Comparison of ENCODE assay signal across 1 cellular context in the genomic region with DNA sequence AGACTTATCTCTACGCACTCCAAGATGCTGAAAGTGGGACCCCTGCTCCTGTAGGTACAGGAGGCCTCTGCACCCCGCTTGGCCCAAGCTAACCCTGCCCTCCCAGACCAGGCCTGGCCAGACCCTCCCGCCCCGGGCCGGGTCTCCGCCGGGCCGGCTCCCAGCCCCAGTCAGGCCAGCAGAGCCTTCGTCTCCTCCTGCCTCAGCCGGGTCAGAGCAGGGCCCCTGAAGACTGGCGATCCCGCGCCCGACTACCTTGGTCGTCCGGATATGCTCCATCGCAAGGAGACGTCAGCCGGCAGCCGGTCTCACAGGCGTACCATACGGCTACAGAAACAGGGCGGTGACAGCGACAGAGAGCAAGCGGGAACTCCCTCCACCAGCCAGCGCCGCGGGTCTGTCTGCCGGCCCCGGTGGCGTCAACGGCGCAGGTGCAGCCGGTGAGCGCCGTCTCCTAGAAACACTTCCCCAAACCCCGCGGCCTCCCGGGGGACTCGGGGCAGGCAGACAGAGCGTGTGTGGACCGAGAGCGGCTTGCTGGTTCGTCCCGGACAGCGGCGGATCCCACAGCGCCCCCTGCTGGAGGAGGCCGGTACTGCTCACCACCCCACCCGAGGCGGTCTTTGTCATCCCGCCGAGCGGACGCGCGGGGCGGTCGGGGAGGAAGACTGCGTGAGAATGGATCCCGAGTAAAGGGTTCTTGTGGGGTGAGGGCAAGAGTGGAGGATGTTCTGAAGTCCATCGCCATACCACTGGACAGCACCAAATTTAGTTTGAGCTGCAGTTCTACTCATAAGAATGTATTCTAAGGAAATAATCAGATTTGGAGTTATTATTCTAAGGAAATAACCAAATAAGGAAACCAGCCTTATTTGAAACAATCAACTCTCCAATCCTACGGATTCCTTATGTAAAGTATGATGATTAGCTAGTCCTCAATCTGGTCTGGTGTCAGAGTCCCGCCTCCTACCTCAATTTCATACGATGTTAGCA.
TF ChIP-seq lines count a peak whose summit lies in the region.

A gene (minus strand): TSS at position 520 of the 993 bp plus-strand sequence. CDS start 241 bp downstream, at position 279.

TF ChIP-seq in HepG2, 621 proteins besides CTCF, POLR2A, EP300 and RAD21 (continued from another document):
- TF ChIP-seq, protein P1, sequence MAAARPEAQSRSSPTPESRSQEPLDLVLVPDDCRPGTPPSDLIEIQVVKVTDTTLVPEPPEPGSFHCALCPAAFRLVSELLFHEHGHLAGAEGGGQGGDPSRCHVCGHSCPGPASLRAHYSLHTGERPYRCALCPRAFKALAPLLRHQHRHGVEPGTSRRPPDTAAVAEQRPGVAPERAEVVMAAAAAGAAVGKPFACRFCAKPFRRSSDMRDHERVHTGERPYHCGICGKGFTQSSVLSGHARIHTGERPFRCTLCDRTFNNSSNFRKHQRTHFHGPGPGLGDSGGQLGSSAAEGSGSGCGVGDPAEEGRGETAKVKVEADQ (CRISPR knock-in tag; IDR thresholded peaks at IDR 0.05; ENCODE audit: borderline replicate concordance), result 0 out of 2 replicates have a peak, but pooled peaks have one; percentile 49
- TF ChIP-seq, protein P2, sequence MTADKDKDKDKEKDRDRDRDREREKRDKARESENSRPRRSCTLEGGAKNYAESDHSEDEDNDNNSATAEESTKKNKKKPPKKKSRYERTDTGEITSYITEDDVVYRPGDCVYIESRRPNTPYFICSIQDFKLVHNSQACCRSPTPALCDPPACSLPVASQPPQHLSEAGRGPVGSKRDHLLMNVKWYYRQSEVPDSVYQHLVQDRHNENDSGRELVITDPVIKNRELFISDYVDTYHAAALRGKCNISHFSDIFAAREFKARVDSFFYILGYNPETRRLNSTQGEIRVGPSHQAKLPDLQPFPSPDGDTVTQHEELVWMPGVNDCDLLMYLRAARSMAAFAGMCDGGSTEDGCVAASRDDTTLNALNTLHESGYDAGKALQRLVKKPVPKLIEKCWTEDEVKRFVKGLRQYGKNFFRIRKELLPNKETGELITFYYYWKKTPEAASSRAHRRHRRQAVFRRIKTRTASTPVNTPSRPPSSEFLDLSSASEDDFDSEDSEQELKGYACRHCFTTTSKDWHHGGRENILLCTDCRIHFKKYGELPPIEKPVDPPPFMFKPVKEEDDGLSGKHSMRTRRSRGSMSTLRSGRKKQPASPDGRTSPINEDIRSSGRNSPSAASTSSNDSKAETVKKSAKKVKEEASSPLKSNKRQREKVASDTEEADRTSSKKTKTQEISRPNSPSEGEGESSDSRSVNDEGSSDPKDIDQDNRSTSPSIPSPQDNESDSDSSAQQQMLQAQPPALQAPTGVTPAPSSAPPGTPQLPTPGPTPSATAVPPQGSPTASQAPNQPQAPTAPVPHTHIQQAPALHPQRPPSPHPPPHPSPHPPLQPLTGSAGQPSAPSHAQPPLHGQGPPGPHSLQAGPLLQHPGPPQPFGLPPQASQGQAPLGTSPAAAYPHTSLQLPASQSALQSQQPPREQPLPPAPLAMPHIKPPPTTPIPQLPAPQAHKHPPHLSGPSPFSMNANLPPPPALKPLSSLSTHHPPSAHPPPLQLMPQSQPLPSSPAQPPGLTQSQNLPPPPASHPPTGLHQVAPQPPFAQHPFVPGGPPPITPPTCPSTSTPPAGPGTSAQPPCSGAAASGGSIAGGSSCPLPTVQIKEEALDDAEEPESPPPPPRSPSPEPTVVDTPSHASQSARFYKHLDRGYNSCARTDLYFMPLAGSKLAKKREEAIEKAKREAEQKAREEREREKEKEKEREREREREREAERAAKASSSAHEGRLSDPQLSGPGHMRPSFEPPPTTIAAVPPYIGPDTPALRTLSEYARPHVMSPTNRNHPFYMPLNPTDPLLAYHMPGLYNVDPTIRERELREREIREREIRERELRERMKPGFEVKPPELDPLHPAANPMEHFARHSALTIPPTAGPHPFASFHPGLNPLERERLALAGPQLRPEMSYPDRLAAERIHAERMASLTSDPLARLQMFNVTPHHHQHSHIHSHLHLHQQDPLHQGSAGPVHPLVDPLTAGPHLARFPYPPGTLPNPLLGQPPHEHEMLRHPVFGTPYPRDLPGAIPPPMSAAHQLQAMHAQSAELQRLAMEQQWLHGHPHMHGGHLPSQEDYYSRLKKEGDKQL (CRISPR knock-in tag; IDR thresholded peaks at IDR 0.05; ENCODE audit: low read depth), result no peak
- TF ChIP-seq, protein P3, sequence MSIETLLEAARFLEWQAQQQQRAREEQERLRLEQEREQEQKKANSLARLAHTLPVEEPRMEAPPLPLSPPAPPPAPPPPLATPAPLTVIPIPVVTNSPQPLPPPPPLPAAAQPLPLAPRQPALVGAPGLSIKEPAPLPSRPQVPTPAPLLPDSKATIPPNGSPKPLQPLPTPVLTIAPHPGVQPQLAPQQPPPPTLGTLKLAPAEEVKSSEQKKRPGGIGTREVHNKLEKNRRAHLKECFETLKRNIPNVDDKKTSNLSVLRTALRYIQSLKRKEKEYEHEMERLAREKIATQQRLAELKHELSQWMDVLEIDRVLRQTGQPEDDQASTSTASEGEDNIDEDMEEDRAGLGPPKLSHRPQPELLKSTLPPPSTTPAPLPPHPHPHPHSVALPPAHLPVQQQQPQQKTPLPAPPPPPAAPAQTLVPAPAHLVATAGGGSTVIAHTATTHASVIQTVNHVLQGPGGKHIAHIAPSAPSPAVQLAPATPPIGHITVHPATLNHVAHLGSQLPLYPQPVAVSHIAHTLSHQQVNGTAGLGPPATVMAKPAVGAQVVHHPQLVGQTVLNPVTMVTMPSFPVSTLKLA (IDR thresholded peaks at IDR 0.05), result no peak
- no peak for TF ChIP-seq ARNT (IDR thresholded peaks at IDR 0.05)
- TF ChIP-seq NCOR1 (IDR thresholded peaks at IDR 0.05; ENCODE audit: borderline replicate concordance, low read length), result no peak
- TF ChIP-seq NCOA2 (CRISPR knock-in tag; IDR thresholded peaks at IDR 0.05), result no peak; the same call in 1 of the 2 replicates
- peak; percentile 86 for TF ChIP-seq PHF8 (CRISPR knock-in tag; IDR thresholded peaks at IDR 0.05)
- no peak for TF ChIP-seq ZNF232 (CRISPR knock-in tag; IDR thresholded peaks at IDR 0.05; ENCODE audit: borderline replicate concordance)
- peak; percentile 78 for TF ChIP-seq NRL (CRISPR knock-in tag; IDR thresholded peaks at IDR 0.05; ENCODE audit: borderline replicate concordance)
- peak; percentile 74; the same call in 1 of the 2 replicates for TF ChIP-seq CBX2 (IDR thresholded peaks at IDR 0.05; ENCODE audit: low read depth, low read length)
- no peak for TF ChIP-seq CBX2 (CRISPR knock-in tag; IDR thresholded peaks at IDR 0.05; ENCODE audit: low read depth)
- no peak for TF ChIP-seq NFKBIZ (CRISPR knock-in tag; IDR thresholded peaks at IDR 0.05)
- no peak for TF ChIP-seq SATB2 (CRISPR knock-in tag; IDR thresholded peaks at IDR 0.05)
- 0 out of 2 replicates have a peak, but pooled peaks have one; percentile 53 for TF ChIP-seq ZNF230 (CRISPR knock-in tag; IDR thresholded peaks at IDR 0.05)
- TF ChIP-seq ZNF562 (CRISPR knock-in tag; IDR thresholded peaks at IDR 0.05; ENCODE audit: borderline replicate concordance), result no peak
- no peak for TF ChIP-seq ZNF510 (CRISPR knock-in tag; IDR thresholded peaks at IDR 0.05; ENCODE audit: low read depth)
- no peak for TF ChIP-seq TOPORS (CRISPR knock-in tag; IDR thresholded peaks at IDR 0.05)
- TF ChIP-seq ZNF496 (CRISPR knock-in tag; IDR thresholded peaks at IDR 0.05; ENCODE audit: insufficient replicate concordance), result no peak
- TF ChIP-seq FOSL1 (CRISPR knock-in tag; IDR thresholded peaks at IDR 0.05; ENCODE audit: borderline replicate concordance), result no peak
- TF ChIP-seq, protein P4, sequence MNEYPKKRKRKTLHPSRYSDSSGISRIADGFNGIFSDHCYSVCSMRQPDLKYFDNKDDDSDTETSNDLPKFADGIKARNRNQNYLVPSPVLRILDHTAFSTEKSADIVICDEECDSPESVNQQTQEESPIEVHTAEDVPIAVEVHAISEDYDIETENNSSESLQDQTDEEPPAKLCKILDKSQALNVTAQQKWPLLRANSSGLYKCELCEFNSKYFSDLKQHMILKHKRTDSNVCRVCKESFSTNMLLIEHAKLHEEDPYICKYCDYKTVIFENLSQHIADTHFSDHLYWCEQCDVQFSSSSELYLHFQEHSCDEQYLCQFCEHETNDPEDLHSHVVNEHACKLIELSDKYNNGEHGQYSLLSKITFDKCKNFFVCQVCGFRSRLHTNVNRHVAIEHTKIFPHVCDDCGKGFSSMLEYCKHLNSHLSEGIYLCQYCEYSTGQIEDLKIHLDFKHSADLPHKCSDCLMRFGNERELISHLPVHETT (CRISPR knock-in tag; conservative IDR thresholded peaks at IDR 0.05), result peak; percentile 62; the same call in 1 of the 2 replicates
- TF ChIP-seq, protein P5, sequence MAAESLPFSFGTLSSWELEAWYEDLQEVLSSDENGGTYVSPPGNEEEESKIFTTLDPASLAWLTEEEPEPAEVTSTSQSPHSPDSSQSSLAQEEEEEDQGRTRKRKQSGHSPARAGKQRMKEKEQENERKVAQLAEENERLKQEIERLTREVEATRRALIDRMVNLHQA (CRISPR knock-in tag; IDR thresholded peaks at IDR 0.05), result no peak
- TF ChIP-seq ZNF670 (CRISPR knock-in tag; IDR thresholded peaks at IDR 0.05; ENCODE audit: borderline replicate concordance), result no peak; the same call in 1 of the 2 replicates
- no peak; the same call in 1 of the 2 replicates for TF ChIP-seq TGIF2 (CRISPR knock-in tag; IDR thresholded peaks at IDR 0.05)
- TF ChIP-seq KDM5A (IDR thresholded peaks at IDR 0.05; ENCODE audit: borderline replicate concordance, low read length), result 0 out of 2 replicates have a peak, but pooled peaks have one; percentile 29
